Comparison of ENCODE assay signal across 25 cellular contexts in genomic region chr21:44903689-44904088, GRCh38.
"Had no signal": no experiment of that assay in that cellular context is flagged by ENCODE, and none has a peak within 500 bp of the region (broad histone marks: within the 10 kb centered on the region; RNA-seq: fewer than 3 reads in every experiment).

No MANE protein-coding gene starts in this region.

- H3K9me3 ChIP-seq: body of pancreas, thoracic aorta had no signal

- FAIRE-seq: frontal cortex, keratinocyte, small intestine had no signal

- H3K27ac ChIP-seq: body of pancreas, cardiac muscle cell, parathyroid adenoma, thoracic aorta had no signal

- H3K4me3 Mint-ChIP-seq: activated B cell treated with CpG ODN at 0.5 μM for 24 hours; activated CD4-positive, alpha-beta T cell treated with anti-CD3 and anti-CD28 coated beads for 36 hours; activated naive CD8-positive, alpha-beta T cell treated with anti-CD3 and anti-CD28 coated beads, Interleukin-2, amount 50 U/mL, for 24 hours; activated T-cell treated with anti-CD3 and anti-CD28 coated beads, Interleukin-2, amount 50 U/mL, for 4 hours; mesothelial cell of epicardium; nephron; type B pancreatic cell had no signal

- H3K4me3 ChIP-seq: body of pancreas, cardiac muscle cell, thoracic aorta had no signal

- H3K27me3 Mint-ChIP-seq: activated B cell treated with CpG ODN at 0.5 μM for 24 hours; activated CD4-positive, alpha-beta T cell treated with anti-CD3 and anti-CD28 coated beads for 36 hours; activated naive CD8-positive, alpha-beta T cell treated with anti-CD3 and anti-CD28 coated beads, Interleukin-2, amount 50 U/mL, for 24 hours had no signal

- H3K36me3 Mint-ChIP-seq: mesothelial cell of epicardium, type B pancreatic cell had no signal

- H3K9me3 Mint-ChIP-seq: activated B cell treated with CpG ODN at 0.5 μM for 24 hours; activated naive CD8-positive, alpha-beta T cell treated with anti-CD3 and anti-CD28 coated beads, Interleukin-2, amount 50 U/mL, for 24 hours; activated T-cell treated with anti-CD3 and anti-CD28 coated beads, Interleukin-2, amount 50 U/mL, for 4 hours; activated T-helper 2 cell treated with anti-CD3 and anti-CD28 coated beads, Interferon-gamma antibody, Interleukin-2, Interleukin-4, amounts not matched to agents 10 μg/mL and 5 μg/mL and 100 μg/mL, durations not matched to agents 14 hours and 24 hours and 36 hours; mesothelial cell of epicardium; nephron; type B pancreatic cell had no signal

- ATAC-seq: activated CD4-positive, alpha-beta T cell treated with anti-CD3 and anti-CD28 coated beads for 36 hours; activated naive CD8-positive, alpha-beta T cell treated with anti-CD3 and anti-CD28 coated beads, Interleukin-2, amount 50 U/mL, for 24 hours; activated T-cell treated with anti-CD3 and anti-CD28 coated beads, Interleukin-2, amount 50 U/mL, for 4 hours; body of pancreas; sciatic nerve had no signal

- H3K36me3 ChIP-seq: cardiac muscle cell had no signal

- H3K9ac ChIP-seq: parathyroid adenoma had no signal

- H3K4me1 ChIP-seq: body of pancreas, parathyroid adenoma had no signal

- DNase-seq: activated B cell treated with CpG ODN at 0.5 μM for 24 hours; activated CD4-positive, alpha-beta T cell treated with anti-CD3 and anti-CD28 coated beads for 36 hours; activated CD4-positive, alpha-beta T cell treated with anti-CD3 and anti-CD28 coated beads, Interleukin-2, amount 50 U/mL, for 4 hours; activated CD8-positive, alpha-beta memory T cell treated with anti-CD3 and anti-CD28 coated beads, Interleukin-2, amount 50 U/mL, for 48 hours; activated naive CD4-positive, alpha-beta T cell; activated naive CD8-positive, alpha-beta T cell treated with anti-CD3 and anti-CD28 coated beads, Interleukin-2, amount 50 U/mL, for 24 hours; activated T-cell treated with anti-CD3 and anti-CD28 coated beads, Interleukin-2, amount 50 U/mL, for 4 hours; body of pancreas; dermis blood vessel endothelial cell; effector CD8-positive, alpha-beta T cell; mammary epithelial cell; nucleus accumbens; small intestine; stimulated activated CD4-positive, alpha-beta T cell treated with anti-CD3 and anti-CD28 coated beads, Interleukin-15, amount 100 ng/mL, for 24 hours; stimulated activated naive CD4-positive, alpha-beta T cell treated with Interleukin-2 at 50 U/mL for 16 hours had no signal

- H3K27me3 ChIP-seq: body of pancreas, cardiac muscle cell had no signal

- H3K27ac Mint-ChIP-seq: activated naive CD8-positive, alpha-beta T cell treated with anti-CD3 and anti-CD28 coated beads, Interleukin-2, amount 50 U/mL, for 24 hours; activated T-helper 2 cell treated with anti-CD3 and anti-CD28 coated beads, Interferon-gamma antibody, Interleukin-2, Interleukin-4, amounts not matched to agents 10 μg/mL and 5 μg/mL and 100 μg/mL, durations not matched to agents 14 hours and 24 hours and 36 hours; mesothelial cell of epicardium; nephron; type B pancreatic cell had no signal
